Comparison of ENCODE assay signal across 1 cellular context in genomic region chr7:69801729-69802688, GRCh38.
TF ChIP-seq lines count a peak whose summit lies in the region.

No MANE protein-coding gene starts in this region.

TF ChIP-seq in GM12878, 131 proteins besides CTCF, POLR2A, EP300 and RAD21 (continued from another document):
- no peak for TF ChIP-seq ZBTB40 (IDR thresholded peaks at IDR 0.05; ENCODE audit: borderline replicate concordance)
